In genomic region chr4:3269105-3269927, GRCh38 we compare ENCODE assay signal across 19 cellular contexts. TPM values are rescaled to one million over a fixed set of nuclear protein-coding genes. Genes with fewer than 3 reads are reported as not detected.
DNase-seq lines count a peak whose midpoint lies in the region; ATAC-seq and TF ChIP-seq lines count a peak whose summit lies in the region.
"Had no signal": no experiment of that assay in that cellular context is flagged by ENCODE, and none has a peak within 500 bp of the region (broad histone marks: within the 10 kb centered on the region; RNA-seq: fewer than 3 reads in every experiment).

No MANE protein-coding gene starts in this region.

- DNase-seq in activated effector memory CD4-positive, alpha-beta T cell treated with anti-CD3 and anti-CD28 coated beads, Interleukin-2, amount 50 U/mL, for 16 hours, result peak; percentile 51
- no peak for DNase-seq in activated effector memory CD4-positive, alpha-beta T cell treated with Interleukin-2 at 50 U/mL for 16 hours
- DNase-seq in heart left ventricle (peak in 1 of 5 donors; percentile 8), omental fat pad (ENCODE audit: low spot score) (no peak), ureter (ENCODE audit: low spot score) (peak; percentile 40), foreskin keratinocyte (no peak), HPDE6-E6E7 (ENCODE audit: extremely low spot score) (no peak), 8988T (no peak)
- DNase-seq: activated CD4-positive, alpha-beta memory T cell treated with anti-CD3 and anti-CD28 coated beads for 36 hours; CD4-positive, CD25-positive, alpha-beta regulatory T cell; cortex of kidney; DND-41; erythroblast; naive B cell; NCI-H1930; NCI-H510A treated with DMSO at 0.1 percent for 48 hours; SW 1271; transverse colon had no signal

- intact Hi-C loops in heart left ventricle (cut with DNase I), result no loop called here

- H3K27me3 ChIP-seq in heart left ventricle (no peaks in the 10 kb centered on the region), foreskin keratinocyte (peaks cover 29% of the 10 kb centered on the region)
- H3K27me3 ChIP-seq: transverse colon had no signal

- H3K4me3 ChIP-seq in heart left ventricle, result no peak overlapping the region
- H3K4me3 ChIP-seq: A549, transverse colon had no signal

- no peak for TF ChIP-seq POLR2A in heart left ventricle (IDR thresholded peaks at IDR 0.05)

- peak in 3 of 4 donors; percentile 31 to 50 (median 43) for ATAC-seq in heart left ventricle
- ATAC-seq in omental fat pad (ENCODE audit: low FRiP score), result peak; percentile 14
- no peak for ATAC-seq in foreskin keratinocyte
- ATAC-seq: A549 had no signal

- H3K36me3 ChIP-seq in heart left ventricle, result no peaks in the 10 kb centered on the region
- H3K36me3 ChIP-seq: transverse colon had no signal

- no peak for TF ChIP-seq CTCF in heart left ventricle (IDR thresholded peaks at IDR 0.05)
- TF ChIP-seq CTCF in omental fat pad (IDR thresholded peaks at IDR 0.05), result no peak
- TF ChIP-seq CTCF in foreskin keratinocyte (conservative IDR thresholded peaks at IDR 0.05), result no peak

- peaks cover 0 to 14% (median 0%) of the 10 kb centered on the region in 12 donors for H3K9me3 ChIP-seq in heart left ventricle
- H3K9me3 ChIP-seq: A549, transverse colon had no signal

- H3K4me1 ChIP-seq in heart left ventricle (peaks cover 0 to 12% (median 1%) of the 10 kb centered on the region in 12 donors), foreskin keratinocyte (no peaks in the 10 kb centered on the region)
- H3K4me1 ChIP-seq: A549, transverse colon had no signal

- H3K27ac ChIP-seq in heart left ventricle (peak overlapping the region in 7 of 12 donors; percentile 30 to 68 (median 35)), foreskin keratinocyte (no peak overlapping the region)
- H3K27ac ChIP-seq: A549, transverse colon had no signal

- 78 to 83% (median 81%) methylated on average over 17 to 25 of the region's 25 CpGs for WGBS in heart left ventricle, 4 donors

RNA-seq across cellular contexts. Expression of gene MSANTD1, which starts 20.4 kb away (rescaled TPM):
- total RNA-seq in heart left ventricle (under 1 TPM in 7 of 9 donors, not detected in 2; 0.30 to 0.93 (median 0.45) TPM), omental fat pad (1 to 10 TPM in 2 of 4 donors, under 1 TPM in 2; 0.31 to 1.1 (median 0.86) TPM), ureter (1.7 TPM), foreskin keratinocyte (0.07 TPM in 2 replicates)
- polyA plus RNA-seq in heart left ventricle (under 1 TPM; 0.33 to 0.34 TPM), foreskin keratinocyte (0.02 and 0.04 TPM in 2 replicates)

RNA-seq across cellular contexts. Expression of gene RGS12, which starts 23.5 kb away (rescaled TPM):
- total RNA-seq in heart left ventricle (10 to 100 TPM in 8 of 9 donors, 1 to 10 TPM in 1; 8.4 to 18.4 (median 14.6) TPM), omental fat pad (10 to 100 TPM; 11.3 to 27.6 (median 14.6) TPM), ureter (50.8 TPM), foreskin keratinocyte (26.7 and 39.4 TPM in 2 replicates)
- polyA plus RNA-seq in heart left ventricle (10 to 100 TPM; 11.7 to 12.7 TPM), foreskin keratinocyte (17.1 and 22.1 TPM in 2 replicates)

Comparison
In these comparisons a context has a peak if more than half of its experiments do, and no peak if none do; other contexts are left out.
1. DNase-seq: peak in activated effector memory CD4-positive, alpha-beta T cell treated with anti-CD3 and anti-CD28 coated beads, Interleukin-2, amount 50 U/mL, for 16 hours (single experiment) and ureter (single experiment); none in activated effector memory CD4-positive, alpha-beta T cell treated with Interleukin-2 at 50 U/mL for 16 hours (single experiment), omental fat pad (single experiment), foreskin keratinocyte (0 of 2), HPDE6-E6E7 (single experiment) and 8988T (single experiment).